11 cellular contexts compared by ENCODE assay signal in genomic region chr12:52215587-52216031, GRCh38. TPM values are rescaled to one million over a fixed set of nuclear protein-coding genes. Genes with fewer than 3 reads are reported as not detected.
DNase-seq lines count a peak whose midpoint lies in the region; ATAC-seq, FAIRE-seq and TF ChIP-seq lines count a peak whose summit lies in the region.
"Had no signal": no experiment of that assay in that cellular context is flagged by ENCODE, and none has a peak within 500 bp of the region (broad histone marks: within the 10 kb centered on the region; RNA-seq: fewer than 3 reads in every experiment).

No MANE protein-coding gene starts in this region.

- ATAC-seq in GM21367 (IDR thresholded peaks at IDR 0.05; ENCODE audit: unreplicated experiment) = no peak
- no peak for ATAC-seq in GM21423 (IDR thresholded peaks at IDR 0.05; ENCODE audit: unreplicated experiment)
- ATAC-seq in GM18873 (IDR thresholded peaks at IDR 0.05; ENCODE audit: low FRiP score, unreplicated experiment) = no peak

- no peaks in the 10 kb centered on the region for H3K36me3 ChIP-seq in fibroblast of lung (ENCODE audit: control insufficient read depth, insufficient read depth, low read length)
- H3K36me3 ChIP-seq: right atrium auricular region had no signal

- no peak for TF ChIP-seq CTCF in fibroblast of lung (conservative IDR thresholded peaks at IDR 0.05 in 1 of 2, IDR thresholded peaks at IDR 0.05 in 1 of 2; ENCODE audit: low read depth in 1 of 2, low read length in 2 of 2)

- no peak overlapping the region for H3K27ac ChIP-seq in fibroblast of lung (ENCODE audit: insufficient read depth, low read length)
- H3K27ac ChIP-seq in substantia nigra (ENCODE audit: low read depth, low read length, poor library complexity, severe bottlenecking) = no peak overlapping the region
- H3K27ac ChIP-seq: right atrium auricular region had no signal

- H4K20me1 ChIP-seq in fibroblast of lung (ENCODE audit: control insufficient read depth, extremely low read depth, insufficient read depth, low read length) = no peaks in the 10 kb centered on the region

- peak; percentile 78 for FAIRE-seq in RCC 7860 (lab: Jason Lieb, UNC)
- FAIRE-seq: colon had no signal

- H3K4me2 ChIP-seq in fibroblast of lung (ENCODE audit: extremely low read depth, insufficient read depth, low read length) = no peak overlapping the region

- no peak overlapping the region for H3K4me3 ChIP-seq in fibroblast of lung (replicated peaks in 1 of 4; ENCODE audit: control extremely low read depth in 1 of 4, insufficient read depth in 1 of 4, low read depth in 3 of 4, low read length in 4 of 4)
- H3K4me3 ChIP-seq: right atrium auricular region had no signal

- H3K9me3 ChIP-seq in fibroblast of lung (ENCODE audit: control insufficient read depth, insufficient read depth, low read depth, low read length) = no peaks in the 10 kb centered on the region
- H3K9me3 ChIP-seq: right atrium auricular region had no signal

- H3K9ac ChIP-seq in fibroblast of lung (ENCODE audit: insufficient read depth, low read length) = no peak overlapping the region

- H3K79me2 ChIP-seq in fibroblast of lung (ENCODE audit: control insufficient read depth, insufficient read depth, low read length) = no peaks in the 10 kb centered on the region

- peaks cover 6% of the 10 kb centered on the region for H3K4me1 ChIP-seq in fibroblast of lung (ENCODE audit: control insufficient read depth, extremely low read depth, insufficient read depth, low read length)

- DNase-seq in H4 (ENCODE audit: low spot score) (peak; percentile 63), RCC 7860 (ENCODE audit: low spot score) (peak; percentile 92), fibroblast of lung (ENCODE audit: low read depth in 2 of 2) (peak; percentile 39 to 84), renal cortical epithelial cell (ENCODE audit: low read depth) (peak; percentile 82), substantia nigra (lab: John Stamatoyannopoulos, UW) (no peak)

- H3K27me3 ChIP-seq in fibroblast of lung (ENCODE audit: control insufficient read depth, insufficient read depth, low read length) = no peaks in the 10 kb centered on the region
- H3K27me3 ChIP-seq: right atrium auricular region had no signal

- no peak overlapping the region for H2AFZ ChIP-seq in fibroblast of lung (ENCODE audit: low read length)

RNA-seq across cellular contexts. Expression of gene KRT7, which starts 17.4 kb away (rescaled TPM):
- 0.29 and 1.7 TPM in 2 replicates for total RNA-seq in H4 (2014; rRNA removed; shearing (Covaris generic))
- 3.1 and 3.5 TPM in 2 replicates for total RNA-seq in fibroblast of lung
- polyA plus RNA-seq in fibroblast of lung = 3.1 and 8.6 TPM in 2 replicates
- 2.6 and 11.8 TPM in 2 replicates for polyA plus RNA-seq in fibroblast of lung (2012)
- polyA minus RNA-seq in fibroblast of lung (ENCODE audit: low replicate concordance) = 25.5 and 29.2 TPM in 2 replicates
- 124 and 2,408 TPM in 2 replicates for total RNA-seq in renal cortical epithelial cell
- total RNA-seq: SK-MEL-5 had no signal

RNA-seq across cellular contexts. Expression of gene KRT80, which starts 23.8 kb away (rescaled TPM):
- 4.7 and 6.9 TPM in 2 replicates for total RNA-seq in H4 (2014; rRNA removed; shearing (Covaris generic))
- total RNA-seq in fibroblast of lung = under 0.01 and 0.17 TPM in 2 replicates
- 0.90 and 1.0 TPM in 2 replicates for polyA plus RNA-seq in fibroblast of lung
- 0.83 and 1.1 TPM in 2 replicates for polyA plus RNA-seq in fibroblast of lung (2012)
- 0.89 and 1.5 TPM in 2 replicates for polyA minus RNA-seq in fibroblast of lung (ENCODE audit: low replicate concordance)
- total RNA-seq in renal cortical epithelial cell = 26.3 and 27.3 TPM in 2 replicates

RNA-seq across cellular contexts. Expression of gene KRT86, which starts 58.8 kb away (rescaled TPM):
- 0.31 and 0.93 TPM in 2 replicates for total RNA-seq in H4 (2014; rRNA removed; shearing (Covaris generic))
- total RNA-seq in fibroblast of lung (0.17 TPM in 1 of 2 replicates, not detected in the other), renal cortical epithelial cell (0.05 and 2.4 TPM in 2 replicates)
- 0.02 TPM in 1 of 2 replicates, not detected in the other for polyA plus RNA-seq in fibroblast of lung
- not detected in 2 replicates for polyA plus RNA-seq in fibroblast of lung (2012)
- not detected in 2 replicates for polyA minus RNA-seq in fibroblast of lung (ENCODE audit: low replicate concordance)
- total RNA-seq: right atrium auricular region, SK-MEL-5 had no signal

Comparison
In these comparisons a context has a peak if more than half of its experiments do, and no peak if none do; other contexts are left out.
1. DNase-seq: peak in H4 (single experiment), RCC 7860 (single experiment), fibroblast of lung (2 of 2) and renal cortical epithelial cell (single experiment); none in substantia nigra (0 of 49).
2. RNA of gene KRT7, which starts 17.4 kb away (total RNA-seq): 124 to 2,408 TPM in renal cortical epithelial cell; 3.1 to 3.5 TPM in fibroblast of lung and 0.29 to 1.7 TPM in H4; every median in the first group is over 10 times any median in the second.